15 cellular contexts compared by ENCODE assay signal in the genomic region with DNA sequence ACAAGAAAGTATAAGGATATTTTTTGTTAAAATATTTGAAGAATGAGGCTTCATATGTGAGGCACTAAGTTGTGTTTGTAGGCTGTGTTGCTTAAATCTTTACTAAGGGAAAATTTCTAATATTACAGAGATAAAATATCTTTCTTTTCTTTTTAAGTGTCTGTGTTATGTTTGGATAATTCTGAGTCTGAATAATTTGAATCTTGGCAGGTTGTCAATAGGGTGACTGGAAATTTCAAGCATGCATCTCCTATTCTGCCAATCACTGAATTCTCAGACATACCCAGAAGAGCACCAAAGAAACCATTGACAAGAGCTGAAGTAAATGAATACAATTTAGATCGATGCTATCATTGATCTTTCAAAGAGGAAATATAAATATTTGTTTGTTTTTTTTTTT.
"Had no signal": no experiment of that assay in that cellular context is flagged by ENCODE, and none has a peak within 500 bp of the region (broad histone marks: within the 10 kb centered on the region; RNA-seq: fewer than 3 reads in every experiment).

No MANE protein-coding gene starts in this region.

- H3K4me1 Mint-ChIP-seq: central memory CD8-positive, alpha-beta T cell had no signal

- H3K4me3 Mint-ChIP-seq: activated naive CD8-positive, alpha-beta T cell; central memory CD8-positive, alpha-beta T cell; natural killer cell treated with Interleukin-12 subunit alpha and Interleukin-12 subunit beta and Interleukin-15 and Interleukin-18, amount 100 ng/mL, for 72 hours; type B pancreatic cell had no signal

- H3K4me3 ChIP-seq: heart right ventricle, left lung, psoas muscle, right lobe of liver, suprapubic skin had no signal

- H3K27ac Mint-ChIP-seq: activated naive CD8-positive, alpha-beta T cell; natural killer cell treated with Interleukin-12 subunit alpha and Interleukin-12 subunit beta and Interleukin-15 and Interleukin-18, amount 100 ng/mL, for 72 hours; type B pancreatic cell had no signal

- H3K27ac ChIP-seq: heart right ventricle, left lung, psoas muscle, right lobe of liver, suprapubic skin had no signal

- H3K9me3 Mint-ChIP-seq: central memory CD8-positive, alpha-beta T cell; natural killer cell treated with Interleukin-12 subunit alpha and Interleukin-12 subunit beta and Interleukin-15 and Interleukin-18, amount 100 ng/mL, for 72 hours; type B pancreatic cell had no signal

- H3K9me3 ChIP-seq: heart right ventricle, left lung, psoas muscle, right lobe of liver, suprapubic skin had no signal

- DNase-seq: activated effector memory CD4-positive, alpha-beta T cell treated with Interleukin-2 at 50 U/mL for 16 hours; aorta; dermis blood vessel endothelial cell; heart right ventricle; left lung; nucleus accumbens; psoas muscle; right lobe of liver; stimulated activated naive CD4-positive, alpha-beta T cell treated with Interleukin-2 at 50 U/mL for 16 hours had no signal

- H3K4me1 ChIP-seq: heart right ventricle, left lung, psoas muscle, right lobe of liver, suprapubic skin had no signal

- H3K27me3 Mint-ChIP-seq: activated naive CD8-positive, alpha-beta T cell; central memory CD8-positive, alpha-beta T cell; natural killer cell treated with Interleukin-12 subunit alpha and Interleukin-12 subunit beta and Interleukin-15 and Interleukin-18, amount 100 ng/mL, for 72 hours; type B pancreatic cell had no signal

- ATAC-seq: activated CD4-positive, CD25-positive, alpha-beta regulatory T cell treated with anti-CD3 and anti-CD28 coated beads, Interleukin-2, amount 50 U/mL, for 24 hours; heart right ventricle; left lung; natural killer cell treated with Interleukin-12 subunit alpha and Interleukin-12 subunit beta and Interleukin-15 and Interleukin-18, amount 100 ng/mL, for 72 hours; psoas muscle; right lobe of liver had no signal

- H3K27me3 ChIP-seq: heart right ventricle, left lung, right lobe of liver, suprapubic skin had no signal
